Comparison of ENCODE assay signal across 8 cellular contexts in genomic region chr10:5665380-5666323, GRCh38. TPM values are rescaled to one million over a fixed set of nuclear protein-coding genes. Genes with fewer than 3 reads are reported as not detected.
A peak's percentile ranks its signal among the peaks of the same experiment; 100 is the strongest.
DNase-seq lines count a peak whose midpoint lies in the region; ATAC-seq, FAIRE-seq and TF ChIP-seq lines count a peak whose summit lies in the region.

No MANE protein-coding gene starts in this region.

- no peaks in the 10 kb centered on the region for H3K9me3 Mint-ChIP-seq in activated CD8-positive, alpha-beta T cell treated with anti-CD3 and anti-CD28 coated beads for 36 hours

- DNase-seq in activated CD8-positive, alpha-beta memory T cell treated with anti-CD3 and anti-CD28 coated beads, Interleukin-2, amount 50 U/mL, for 48 hours: peak; percentile 63
- no peak for DNase-seq in activated CD8-positive, alpha-beta memory T cell treated with anti-CD3 and anti-CD28 coated beads, Interleukin-2, amount 50 U/mL, for 4 hours
- DNase-seq in activated CD8-positive, alpha-beta T cell treated with anti-CD3 and anti-CD28 coated beads for 36 hours: no peak
- DNase-seq in globus pallidus (ENCODE audit: low spot score) (peak; percentile 42), pancreas (peak in 5 of 6 donors; percentile 26 to 75 (median 41)), NCI-H1105 (lab: John Stamatoyannopoulos, UW) (no peak)

- H3K9ac ChIP-seq in HUES64 (ENCODE audit: low read depth, low read length): peak overlapping the region; percentile 89

- H3K36me3 Mint-ChIP-seq in activated CD8-positive, alpha-beta T cell treated with anti-CD3 and anti-CD28 coated beads for 36 hours (ENCODE audit: low read depth): no peaks in the 10 kb centered on the region

- peak; percentile 16 for ATAC-seq in activated CD8-positive, alpha-beta T cell treated with anti-CD3 and anti-CD28 coated beads for 36 hours
- ATAC-seq in pancreas: peak; percentile 52 to 68 (median 64)
- no peak for ATAC-seq in GM21360 (IDR thresholded peaks at IDR 0.05; ENCODE audit: unreplicated experiment)

- peaks cover 14% of the 10 kb centered on the region for H3K4me1 Mint-ChIP-seq in activated CD8-positive, alpha-beta T cell treated with anti-CD3 and anti-CD28 coated beads for 36 hours (ENCODE audit: low read depth)

- POLR2A ChIA-PET in activated CD8-positive, alpha-beta T cell treated with anti-CD3 and anti-CD28 coated beads for 36 hours (lab: Charles Lee): interaction anchor here (0.6 to 1.6 kb wide), 4 partner anchors 10 to 441 kb away, joined by 3 to 6 read pairs (median 4); no protein-coding TSS in a partner anchor

- H3K36me3 ChIP-seq in HUES64 (ENCODE audit: insufficient read depth, low read length): no peaks in the 10 kb centered on the region
- H3K36me3 ChIP-seq in pancreas: no peaks in the 10 kb centered on the region

- H3K4me3 Mint-ChIP-seq in activated CD8-positive, alpha-beta T cell treated with anti-CD3 and anti-CD28 coated beads for 36 hours: peak overlapping the region; percentile 72

- H3K4me1 ChIP-seq in HUES64 (ENCODE audit: insufficient read depth, low read length): peaks cover 21% of the 10 kb centered on the region
- H3K4me1 ChIP-seq in pancreas: peaks cover 4 to 18% (median 11%) of the 10 kb centered on the region in 3 donors

- H3K27me3 ChIP-seq in HUES64 (ENCODE audit: insufficient read depth, low read length) (peaks cover 21% of the 10 kb centered on the region), pancreas (no peaks in the 10 kb centered on the region)

- CTCF ChIA-PET in activated CD8-positive, alpha-beta T cell treated with anti-CD3 and anti-CD28 coated beads for 36 hours (lab: Charles Lee): interaction anchor here (0.8 to 1.1 kb wide), 4 partner anchors 36 to 851 kb away, joined by 3 to 5 read pairs (median 4); no protein-coding TSS in a partner anchor

- H3K4me3 ChIP-seq in HUES64 (ENCODE audit: low read length) (peak overlapping the region; percentile 63), pancreas (peak overlapping the region; percentile 77 to 96 (median 90))

- intact Hi-C loops in activated CD8-positive, alpha-beta T cell treated with anti-CD3 and anti-CD28 coated beads for 36 hours (cut with micrococcal nuclease): no loop called here
- intact Hi-C loops in pancreas (cut with DNase I): no loop called here

- no peaks in the 10 kb centered on the region for H3K9me3 ChIP-seq in HUES64 (ENCODE audit: insufficient read depth, low read depth, low read length)
- no peaks in the 10 kb centered on the region for H3K9me3 ChIP-seq in pancreas

- no peak for TF ChIP-seq CTCF in activated CD8-positive, alpha-beta T cell treated with anti-CD3 and anti-CD28 coated beads for 36 hours (IDR thresholded peaks at IDR 0.05)
- no peak for TF ChIP-seq CTCF in pancreas (IDR thresholded peaks at IDR 0.05)

- FAIRE-seq in pancreas (lab: Jason Lieb, UNC): no peak

- H3K27me3 Mint-ChIP-seq in activated CD8-positive, alpha-beta T cell treated with anti-CD3 and anti-CD28 coated beads for 36 hours: peaks cover 4% of the 10 kb centered on the region

- 8% methylated on average over 43 of the region's 43 CpGs for WGBS in HUES64
- 4% methylated on average over 41 to 43 of the region's 43 CpGs for WGBS in pancreas, 2 donors

- H3K27ac Mint-ChIP-seq in activated CD8-positive, alpha-beta T cell treated with anti-CD3 and anti-CD28 coated beads for 36 hours: no peak overlapping the region

- H3K27ac ChIP-seq in HUES64 (ENCODE audit: low read depth, low read length) (no peak overlapping the region), pancreas (peak overlapping the region; percentile 61 to 76 (median 70))

RNA-seq across cellular contexts. Expression of gene ASB13, which starts 0.7 kb away (rescaled TPM):
- 9.6 TPM for polyA plus RNA-seq in HUES64 (2013, experiment 1 of 2)
- polyA plus RNA-seq in HUES64 (2013, experiment 2 of 2): 13.0 TPM
- total RNA-seq in activated CD8-positive, alpha-beta T cell treated with anti-CD3 and anti-CD28 coated beads for 36 hours: 1 to 10 TPM; 8.9 to 9.2 TPM
- total RNA-seq in pancreas: 10 to 100 TPM in 3 of 6 donors, 1 to 10 TPM in 3; 8.7 to 17.6 (median 10.2) TPM
- polyA plus RNA-seq in pancreas: 10 to 100 TPM; 15.1 to 22.2 TPM

RNA-seq across cellular contexts. Expression of gene TASOR2, which starts 19.0 kb away (rescaled TPM):
- 33.2 TPM for polyA plus RNA-seq in HUES64 (2013, experiment 1 of 2)
- 28.0 TPM for polyA plus RNA-seq in HUES64 (2013, experiment 2 of 2)
- total RNA-seq in activated CD8-positive, alpha-beta T cell treated with anti-CD3 and anti-CD28 coated beads for 36 hours: 10 to 100 TPM; 61.4 to 69.9 TPM
- total RNA-seq in pancreas: 10 to 100 TPM; 24.4 to 36.9 (median 30.2) TPM
- polyA plus RNA-seq in pancreas: 10 to 100 TPM; 10.7 to 11.9 TPM

Comparison
In these comparisons a context has a peak if more than half of its experiments do, and no peak if none do; other contexts are left out.
1. DNase-seq: peak in activated CD8-positive, alpha-beta memory T cell treated with anti-CD3 and anti-CD28 coated beads, Interleukin-2, amount 50 U/mL, for 48 hours (single experiment), globus pallidus (single experiment) and pancreas (5 of 6); none in activated CD8-positive, alpha-beta memory T cell treated with anti-CD3 and anti-CD28 coated beads, Interleukin-2, amount 50 U/mL, for 4 hours (single experiment), activated CD8-positive, alpha-beta T cell treated with anti-CD3 and anti-CD28 coated beads for 36 hours (single experiment) and NCI-H1105 (single experiment).